ENCODE assay signal across 24 cellular contexts in genomic region chr19:11251650-11252314, GRCh38. TPM values are rescaled to one million over a fixed set of nuclear protein-coding genes. Genes with fewer than 3 reads are reported as not detected.
"Had no signal": no experiment of that assay in that cellular context is flagged by ENCODE, and none has a peak within 500 bp of the region (broad histone marks: within the 10 kb centered on the region; RNA-seq: fewer than 3 reads in every experiment).

No MANE protein-coding gene starts in this region.

- H3K9me3 Mint-ChIP-seq: activated naive CD8-positive, alpha-beta T cell treated with anti-CD3 and anti-CD28 coated beads for 36 hours; naive thymus-derived CD4-positive, alpha-beta T cell; neural progenitor cell; stimulated activated memory B cell treated with anti-CD40 and anti-IgM and Interleukin-4, amounts not matched to agents 10 μg/mL and 1 μg/mL and 100 μg/mL, for 72 hours had no signal

- DNase-seq: activated CD4-positive, alpha-beta T cell treated with anti-CD3 and anti-CD28 coated beads, Interleukin-2, amount 50 U/mL, for 48 hours; activated naive CD4-positive, alpha-beta T cell; activated naive CD8-positive, alpha-beta T cell treated with anti-CD3 and anti-CD28 coated beads for 36 hours; activated T-cell treated with anti-CD3 and anti-CD28 coated beads for 4 hours; amniotic stem cell; effector CD8-positive, alpha-beta T cell; esophagus squamous epithelium; hypothalamus; islet precursor cell; mesenchymal stem cell; naive thymus-derived CD4-positive, alpha-beta T cell; ovary; spleen; stimulated activated CD4-positive, alpha-beta T cell treated with anti-CD3 and anti-CD28 coated beads, Interleukin-4, amount 100 ng/mL, for 4 hours had no signal

- H3K4me2 ChIP-seq: neural progenitor cell had no signal

- H2AFZ ChIP-seq: neural progenitor cell had no signal

- H3K4me3 ChIP-seq: esophagus squamous epithelium, neural progenitor cell, ovary, SK-N-MC, spleen had no signal

- H3K4me3 Mint-ChIP-seq: activated naive CD8-positive, alpha-beta T cell treated with anti-CD3 and anti-CD28 coated beads for 36 hours; naive thymus-derived CD4-positive, alpha-beta T cell; stimulated activated memory B cell treated with anti-CD40 and anti-IgM and Interleukin-4, amounts not matched to agents 10 μg/mL and 1 μg/mL and 100 μg/mL, for 72 hours had no signal

- H3K27ac ChIP-seq: neural progenitor cell, ovary, SK-N-MC had no signal

- H3K9me3 ChIP-seq: esophagus squamous epithelium, ovary, spleen had no signal

- H3K36me3 Mint-ChIP-seq: activated naive CD8-positive, alpha-beta T cell treated with anti-CD3 and anti-CD28 coated beads for 36 hours; naive thymus-derived CD4-positive, alpha-beta T cell; neural progenitor cell had no signal

- H3K4me1 ChIP-seq: neural progenitor cell had no signal

- H3K4me1 Mint-ChIP-seq: activated naive CD8-positive, alpha-beta T cell treated with anti-CD3 and anti-CD28 coated beads for 36 hours; naive thymus-derived CD4-positive, alpha-beta T cell; stimulated activated memory B cell treated with anti-CD40 and anti-IgM and Interleukin-4, amounts not matched to agents 10 μg/mL and 1 μg/mL and 100 μg/mL, for 72 hours had no signal

- H3K36me3 ChIP-seq: neural progenitor cell, ovary had no signal

- ATAC-seq: left lobe of liver; naive thymus-derived CD4-positive, alpha-beta T cell; stimulated activated memory B cell treated with anti-CD40 and anti-IgM and Interleukin-4, amounts not matched to agents 10 μg/mL and 1 μg/mL and 100 μg/mL, for 72 hours had no signal

- H3K27ac Mint-ChIP-seq: activated naive CD8-positive, alpha-beta T cell treated with anti-CD3 and anti-CD28 coated beads for 36 hours; naive thymus-derived CD4-positive, alpha-beta T cell; neural progenitor cell; stimulated activated memory B cell treated with anti-CD40 and anti-IgM and Interleukin-4, amounts not matched to agents 10 μg/mL and 1 μg/mL and 100 μg/mL, for 72 hours had no signal

- H3K27me3 ChIP-seq: esophagus squamous epithelium, neural progenitor cell, ovary, spleen had no signal

- H3K9ac ChIP-seq: neural progenitor cell had no signal

RNA-seq across cellular contexts. Expression of gene DOCK6, which starts 10.5 kb away (rescaled TPM):
- polyA plus RNA-seq: naive thymus-derived CD4-positive, alpha-beta T cell had no signal

RNA-seq across cellular contexts. Expression of gene ANGPTL8, which starts 12.4 kb away (rescaled TPM):
- total RNA-seq: activated naive CD8-positive, alpha-beta T cell treated with anti-CD3 and anti-CD28 coated beads for 36 hours; cerebellum; esophagus squamous epithelium; glomerular endothelial cell; naive thymus-derived CD4-positive, alpha-beta T cell; spleen; T-helper 2 cell treated with Interferon-gamma antibody and Interleukin-4, amounts not matched to agents 100 ng/mL and 5 ng/mL, for 36 hours; ureter had no signal
- polyA plus RNA-seq: naive thymus-derived CD4-positive, alpha-beta T cell had no signal

RNA-seq across cellular contexts. Expression of gene TSPAN16, which starts 44.2 kb away (rescaled TPM):
- total RNA-seq: activated naive CD8-positive, alpha-beta T cell treated with anti-CD3 and anti-CD28 coated beads for 36 hours; cerebellum; esophagus squamous epithelium; glomerular endothelial cell; left lobe of liver; mucosa of gallbladder; naive thymus-derived CD4-positive, alpha-beta T cell; ovary; spleen; T-helper 2 cell treated with Interferon-gamma antibody and Interleukin-4, amounts not matched to agents 100 ng/mL and 5 ng/mL, for 36 hours; ureter had no signal
- polyA plus RNA-seq: naive thymus-derived CD4-positive, alpha-beta T cell; ovary; spleen; thymus had no signal

RNA-seq across cellular contexts. Expression of gene KANK2, which starts 54.4 kb away (rescaled TPM):
- polyA plus RNA-seq: naive thymus-derived CD4-positive, alpha-beta T cell had no signal
